ENCODE assay signal across 8 cellular contexts in genomic region chr1:8873506-8874229, GRCh38. TPM values are rescaled to one million over a fixed set of nuclear protein-coding genes. Genes with fewer than 3 reads are reported as not detected.
A peak's percentile ranks its signal among the peaks of the same experiment; 100 is the strongest.
DNase-seq lines count a peak whose midpoint lies in the region; ATAC-seq, FAIRE-seq and TF ChIP-seq lines count a peak whose summit lies in the region.

No MANE protein-coding gene starts in this region.

- TF ChIP-seq CTCF in neural crest cell (conservative IDR thresholded peaks at IDR 0.05) (no peak), stomach (IDR thresholded peaks at IDR 0.05) (no peak)

- no peaks in the 10 kb centered on the region for H3K9me3 Mint-ChIP-seq in activated T-helper 1 cell treated with anti-CD3 and anti-CD28 coated beads, Interleukin-12 subunit alpha, Interleukin-12 subunit beta, Interleukin-2, Interleukin-4 antibody, amounts not matched to agents 30 ng/mL and 10 ng/mL and 1 ng/mL, durations not matched to agents 14 hours and 24 hours and 36 hours
- no peaks in the 10 kb centered on the region for H3K9me3 Mint-ChIP-seq in neural crest cell

- H3K4me1 ChIP-seq in stomach = peaks cover 42 to 77% (median 58%) of the 10 kb centered on the region in 4 donors

- DNase-seq in GM04504 (ENCODE audit: low read depth) (peak; percentile 95), RCC 7860 (ENCODE audit: low spot score) (peak; percentile 99), fibroblast of peridontal ligament (ENCODE audit: extremely low read depth) (peak; percentile 96), neural crest cell (ENCODE audit: low read depth, low spot score) (no peak), stomach (peak; percentile 80), NCI-H774 (lab: John Stamatoyannopoulos, UW) (no peak)
- peak; percentile 64 for DNase-seq in activated T-helper 1 cell treated with anti-CD3 and anti-CD28 coated beads, Interleukin-12 subunit alpha, Interleukin-12 subunit beta, Interleukin-2, Interleukin-4 antibody, amounts not matched to agents 30 ng/mL and 10 ng/mL and 1 ng/mL, durations not matched to agents 14 hours and 24 hours and 36 hours (ENCODE audit: low spot score)

- no peaks in the 10 kb centered on the region for H3K9me3 ChIP-seq in stomach

- no peak for ATAC-seq in HG02759 (IDR thresholded peaks at IDR 0.05; ENCODE audit: unreplicated experiment)

- intact Hi-C loops in activated T-helper 1 cell treated with anti-CD3 and anti-CD28 coated beads, Interleukin-12 subunit alpha, Interleukin-12 subunit beta, Interleukin-2, Interleukin-4 antibody, amounts not matched to agents 30 ng/mL and 10 ng/mL and 1 ng/mL, durations not matched to agents 14 hours and 24 hours and 36 hours (cut with micrococcal nuclease) = loop anchor here (1.0 to 2.0 kb wide), 2 partner anchors 15 to 27 kb away; no protein-coding TSS in a partner anchor
- intact Hi-C loops in stomach (cut with DNase I; ENCODE audit: low total_unique reads) = no loop called here

- no peak for TF ChIP-seq POLR2A in stomach (IDR thresholded peaks at IDR 0.05)

- peak overlapping the region in 4 of 5 donors; percentile 64 to 100 (median 86) for H3K27ac ChIP-seq in stomach

- TF ChIP-seq EP300 in stomach (IDR thresholded peaks at IDR 0.05) = no peak

- WGBS in stomach, 5 donors = 15 to 35% (median 28%) methylated on average over 5 of the region's 5 CpGs

- peaks cover 2% of the 10 kb centered on the region for H3K27me3 Mint-ChIP-seq in activated T-helper 1 cell treated with anti-CD3 and anti-CD28 coated beads, Interleukin-12 subunit alpha, Interleukin-12 subunit beta, Interleukin-2, Interleukin-4 antibody, amounts not matched to agents 30 ng/mL and 10 ng/mL and 1 ng/mL, durations not matched to agents 14 hours and 24 hours and 36 hours (ENCODE audit: insufficient read depth)
- no peaks in the 10 kb centered on the region for H3K27me3 Mint-ChIP-seq in neural crest cell (ENCODE audit: low read depth)

- H3K4me1 Mint-ChIP-seq in activated T-helper 1 cell treated with anti-CD3 and anti-CD28 coated beads, Interleukin-12 subunit alpha, Interleukin-12 subunit beta, Interleukin-2, Interleukin-4 antibody, amounts not matched to agents 30 ng/mL and 10 ng/mL and 1 ng/mL, durations not matched to agents 14 hours and 24 hours and 36 hours (ENCODE audit: low read depth) = peaks cover 74% of the 10 kb centered on the region
- H3K4me1 Mint-ChIP-seq in neural crest cell = peaks cover 55% of the 10 kb centered on the region

- peak overlapping the region; percentile 83 for H3K27ac Mint-ChIP-seq in activated T-helper 1 cell treated with anti-CD3 and anti-CD28 coated beads, Interleukin-12 subunit alpha, Interleukin-12 subunit beta, Interleukin-2, Interleukin-4 antibody, amounts not matched to agents 30 ng/mL and 10 ng/mL and 1 ng/mL, durations not matched to agents 14 hours and 24 hours and 36 hours
- H3K27ac Mint-ChIP-seq in neural crest cell (ENCODE audit: unreplicated experiment) = no peak overlapping the region

- no peaks in the 10 kb centered on the region for H3K27me3 ChIP-seq in stomach

- peak; percentile 93 for FAIRE-seq in RCC 7860 (lab: Jason Lieb, UNC)

- peaks cover 58 to 71% (median 65%) of the 10 kb centered on the region in 4 donors for H3K36me3 ChIP-seq in stomach

- peaks cover 86% of the 10 kb centered on the region for H3K36me3 Mint-ChIP-seq in activated T-helper 1 cell treated with anti-CD3 and anti-CD28 coated beads, Interleukin-12 subunit alpha, Interleukin-12 subunit beta, Interleukin-2, Interleukin-4 antibody, amounts not matched to agents 30 ng/mL and 10 ng/mL and 1 ng/mL, durations not matched to agents 14 hours and 24 hours and 36 hours (ENCODE audit: low read depth)
- peaks cover 45% of the 10 kb centered on the region for H3K36me3 Mint-ChIP-seq in neural crest cell (ENCODE audit: low read depth)

- peak overlapping the region in 2 of 4 donors; percentile 11 to 20 for H3K4me3 ChIP-seq in stomach

- H3K4me3 Mint-ChIP-seq in activated T-helper 1 cell treated with anti-CD3 and anti-CD28 coated beads, Interleukin-12 subunit alpha, Interleukin-12 subunit beta, Interleukin-2, Interleukin-4 antibody, amounts not matched to agents 30 ng/mL and 10 ng/mL and 1 ng/mL, durations not matched to agents 14 hours and 24 hours and 36 hours = peak overlapping the region; percentile 99
- H3K4me3 Mint-ChIP-seq in neural crest cell = peak overlapping the region; percentile 61

RNA-seq across cellular contexts. Expression of gene ENO1, which starts 4.8 kb away (rescaled TPM):
- total RNA-seq in activated T-helper 1 cell treated with anti-CD3 and anti-CD28 coated beads, Interleukin-12 subunit alpha, Interleukin-12 subunit beta, Interleukin-2, Interleukin-4 antibody, amounts not matched to agents 30 ng/mL and 10 ng/mL and 1 ng/mL, durations not matched to agents 14 hours and 24 hours and 36 hours = 3,370 and 3,388 TPM in 2 replicates
- total RNA-seq in neural crest cell = 1,269 and 1,339 TPM in 2 replicates
- 100 to 1,000 TPM; 206 to 463 (median 362) TPM for total RNA-seq in stomach
- polyA plus RNA-seq in stomach = 100 to 1,000 TPM; 271 to 577 (median 338) TPM

RNA-seq across cellular contexts. Expression of gene RERE, which starts 56.2 kb away (rescaled TPM):
- total RNA-seq in activated T-helper 1 cell treated with anti-CD3 and anti-CD28 coated beads, Interleukin-12 subunit alpha, Interleukin-12 subunit beta, Interleukin-2, Interleukin-4 antibody, amounts not matched to agents 30 ng/mL and 10 ng/mL and 1 ng/mL, durations not matched to agents 14 hours and 24 hours and 36 hours = 82.0 and 90.9 TPM in 2 replicates
- 107 and 122 TPM in 2 replicates for total RNA-seq in neural crest cell
- total RNA-seq in stomach = 100 to 1,000 TPM in 2 of 5 donors, 10 to 100 TPM in 3; 75.0 to 198 (median 99.2) TPM
- 10 to 100 TPM; 15.6 to 21.6 (median 18.0) TPM for polyA plus RNA-seq in stomach

Comparison
In these comparisons a context has a peak if more than half of its experiments do, and no peak if none do; other contexts are left out.
1. DNase-seq: peak in GM04504 (single experiment), RCC 7860 (single experiment), activated T-helper 1 cell treated with anti-CD3 and anti-CD28 coated beads, Interleukin-12 subunit alpha, Interleukin-12 subunit beta, Interleukin-2, Interleukin-4 antibody, amounts not matched to agents 30 ng/mL and 10 ng/mL and 1 ng/mL, durations not matched to agents 14 hours and 24 hours and 36 hours (single experiment), fibroblast of peridontal ligament (single experiment) and stomach (single experiment); none in neural crest cell (single experiment) and NCI-H774 (single experiment).